In the genomic region with DNA sequence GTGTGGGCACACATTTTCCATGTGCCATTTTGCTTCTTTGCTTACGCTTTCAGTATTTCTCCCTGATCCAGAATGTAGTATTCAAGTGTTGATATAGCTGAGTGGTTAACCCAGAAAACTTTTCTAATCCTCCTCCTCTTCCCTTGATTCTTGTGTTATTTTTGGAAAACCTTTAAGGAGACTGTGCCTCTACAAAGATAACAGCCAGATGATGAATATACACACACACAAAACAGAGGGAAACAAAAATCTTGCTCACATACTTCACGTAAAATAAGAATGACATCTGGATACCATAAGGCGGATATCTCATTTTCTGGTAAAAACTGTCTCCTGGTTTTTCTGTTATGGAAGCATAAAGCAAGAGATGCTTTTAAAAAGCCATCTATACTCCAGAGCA, we compare ENCODE assay signal across 2 cellular contexts.
A peak's percentile ranks its signal among the peaks of the same experiment; 100 is the strongest.
TF ChIP-seq lines count a peak whose summit lies in the region.

No MANE protein-coding gene starts in this region.

TF ChIP-seq in SK-N-SH, 30 proteins besides CTCF, POLR2A, EP300 and RAD21:
- TF ChIP-seq MEF2A (IDR thresholded peaks at IDR 0.05; ENCODE audit: borderline replicate concordance, low read depth): peak; percentile 19; the same call in 1 of the 2 replicates
- TF ChIP-seq TCF12 (IDR thresholded peaks at IDR 0.05): peak; percentile 66; the same call in 1 of the 2 replicates
- TF ChIP-seq NRF1 (IDR thresholded peaks at IDR 0.05; ENCODE audit: low read depth, low read length): no peak
- peak; percentile 10; the same call in 1 of the 2 replicates for TF ChIP-seq PBX3 (IDR thresholded peaks at IDR 0.05)
TF ChIP-seq in SK-N-SH: peak in this region for 3.

TF ChIP-seq in SK-N-SH treated with all-trans-retinoic acid at 6 μM for 48 hours, 23 proteins besides CTCF, POLR2A, EP300 and RAD21:
- TF ChIP-seq ZC3H10 (CRISPR knock-in tag; IDR thresholded peaks at IDR 0.05) (no peak), ZFP3 (CRISPR knock-in tag; IDR thresholded peaks at IDR 0.05) (no peak), ESRRG (CRISPR knock-in tag; IDR thresholded peaks at IDR 0.05) (no peak), TOX (CRISPR knock-in tag; IDR thresholded peaks at IDR 0.05; ENCODE audit: borderline replicate concordance) (no peak), CSRNP3 (CRISPR knock-in tag; IDR thresholded peaks at IDR 0.05) (no peak)
